ENCODE assay signal across 12 cellular contexts in genomic region chr5:109936996-109937395, GRCh38.
A peak's percentile ranks its signal among the peaks of the same experiment; 100 is the strongest.
DNase-seq lines count a peak whose midpoint lies in the region; ATAC-seq and TF ChIP-seq lines count a peak whose summit lies in the region.
"Had no signal": no experiment of that assay in that cellular context is flagged by ENCODE, and none has a peak within 500 bp of the region (broad histone marks: within the 10 kb centered on the region; RNA-seq: fewer than 3 reads in every experiment).

No MANE protein-coding gene starts in this region.

- no peaks in the 10 kb centered on the region for H3K9me3 ChIP-seq in testis
- H3K9me3 ChIP-seq: SJSA1 had no signal

- no peaks in the 10 kb centered on the region for H3K27me3 ChIP-seq in testis
- H3K27me3 ChIP-seq: SJSA1 had no signal

- TF ChIP-seq CTCF in epithelial cell of esophagus (IDR thresholded peaks at IDR 0.05; ENCODE audit: insufficient read depth, low read depth, low read length, missing control alignments) (no peak), testis (IDR thresholded peaks at IDR 0.05) (no peak)

- H3K27ac ChIP-seq in testis, result no peak overlapping the region
- H3K27ac ChIP-seq: SJSA1 had no signal

- WGBS in testis, 2 donors, result 85 to 86% methylated on average over 2 of the region's 2 CpGs

- H3K36me3 ChIP-seq in testis (ENCODE audit: low read depth, missing control alignments), result no peaks in the 10 kb centered on the region
- H3K36me3 ChIP-seq: SJSA1 had no signal

- ATAC-seq in GM18907 (IDR thresholded peaks at IDR 0.05; ENCODE audit: unreplicated experiment), result peak; percentile 87
- ATAC-seq in GM21390 (IDR thresholded peaks at IDR 0.05; ENCODE audit: unreplicated experiment), result peak; percentile 96
- peak; percentile 72 for ATAC-seq in HG03103 (IDR thresholded peaks at IDR 0.05; ENCODE audit: low read depth, unreplicated experiment)

- TF ChIP-seq POLR2A in testis (IDR thresholded peaks at IDR 0.05), result no peak

- intact Hi-C loops in testis (cut with DNase I; ENCODE audit: low total_unique reads), result no loop called here

- in situ Hi-C loops in G401 (cut with HindIII; ENCODE audit: low sequenced_read_pairs), result no loop called here

- no peak overlapping the region for H3K4me3 ChIP-seq in epithelial cell of esophagus (ENCODE audit: low read length)
- no peak overlapping the region for H3K4me3 ChIP-seq in testis
- H3K4me3 ChIP-seq: SJSA1 had no signal

- peak; percentile 29 for DNase-seq in epithelial cell of esophagus (ENCODE audit: low read depth)
- no peak for DNase-seq in NCI-H1694 (lab: John Stamatoyannopoulos, UW)
- DNase-seq in testis, result no peak
- no peak for DNase-seq in SW480 (ENCODE audit: low spot score)
- DNase-seq in G401 (ENCODE audit: low spot score), result no peak
- DNase-seq: endodermal cell; NCI-H146; stimulated activated naive CD4-positive, alpha-beta T cell treated with Interleukin-2 at 50 U/mL for 16 hours had no signal

- H3K4me1 ChIP-seq in testis, result no peaks in the 10 kb centered on the region
- H3K4me1 ChIP-seq: SJSA1 had no signal
